In the genomic region with DNA sequence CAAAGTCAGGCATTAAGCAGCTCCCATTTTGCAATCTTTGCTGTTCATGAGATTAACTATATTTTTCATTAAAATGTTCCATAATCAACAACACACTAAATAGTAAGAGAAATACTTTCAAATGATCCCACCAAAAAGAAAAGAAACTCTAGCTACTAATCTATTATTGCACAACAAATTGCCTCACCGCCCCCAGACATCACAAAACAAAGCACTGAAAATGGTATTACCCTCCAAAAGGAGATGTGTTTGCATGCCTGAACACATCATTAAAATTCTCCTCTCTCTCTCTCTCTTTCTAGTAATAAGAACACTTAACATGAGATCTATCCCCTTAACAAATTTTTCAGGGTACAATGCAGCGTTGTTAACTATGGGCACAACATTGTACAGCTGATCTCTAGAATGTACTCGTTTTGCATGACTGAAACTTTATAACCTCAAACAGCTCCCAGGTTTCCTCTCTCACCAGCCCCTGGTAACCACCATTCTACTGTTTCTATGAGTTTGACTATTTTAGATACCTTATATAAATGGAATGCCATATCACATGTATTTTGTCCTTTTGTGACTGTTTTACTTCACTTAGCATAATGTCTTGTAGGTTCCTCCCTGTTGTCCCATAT, we compare ENCODE assay signal across 20 cellular contexts. TPM values are rescaled to one million over a fixed set of nuclear protein-coding genes. Genes with fewer than 3 reads are reported as not detected.
"Had no signal": no experiment of that assay in that cellular context is flagged by ENCODE, and none has a peak within 500 bp of the region (broad histone marks: within the 10 kb centered on the region; RNA-seq: fewer than 3 reads in every experiment).

No MANE protein-coding gene starts in this region.

- H3K27me3 ChIP-seq: pancreas, tibial nerve, uterus had no signal

- ATAC-seq: esophagus mucosa; left ventricle myocardium superior; mucosa of descending colon; naive thymus-derived CD4-positive, alpha-beta T cell; pancreas; stimulated activated naive B cell treated with anti-CD40 and anti-IgM and Interleukin-4, amounts not matched to agents 10 μg/mL and 1 μg/mL and 100 μg/mL, for 72 hours had no signal

- H3K27me3 Mint-ChIP-seq: activated CD4-positive, alpha-beta T cell treated with anti-CD3 and anti-CD28 coated beads, Interleukin-2, amount 10 ng/mL, durations not matched to agents 24 days and 14 days; activated naive CD8-positive, alpha-beta T cell; memory B cell; stimulated activated naive B cell treated with anti-CD40 and anti-IgM and Interleukin-4, amounts not matched to agents 10 μg/mL and 1 μg/mL and 100 μg/mL, for 72 hours had no signal

- H3K36me3 ChIP-seq: pancreas, tibial nerve, uterus had no signal

- H3K36me3 Mint-ChIP-seq: activated naive CD8-positive, alpha-beta T cell; brain; memory B cell; naive thymus-derived CD4-positive, alpha-beta T cell; stimulated activated naive B cell treated with anti-CD40 and anti-IgM and Interleukin-4, amounts not matched to agents 10 μg/mL and 1 μg/mL and 100 μg/mL, for 72 hours had no signal

- DNase-seq: activated CD4-positive, alpha-beta T cell treated with anti-CD3 and anti-CD28 coated beads, Interleukin-2, amount 10 ng/mL, durations not matched to agents 24 days and 14 days; activated CD4-positive, CD25-positive, alpha-beta regulatory T cell; activated CD8-positive, alpha-beta memory T cell treated with anti-CD3 and anti-CD28 coated beads, Interleukin-2, amount 50 U/mL, for 48 hours; activated gamma-delta T cell treated with Interleukin-2 at 50 U/mL for 16 hours; amygdala; central memory CD4-positive, alpha-beta T cell; hippocampal formation; left ventricle myocardium superior; mucosa of descending colon; naive thymus-derived CD4-positive, alpha-beta T cell; pancreas; stimulated activated CD4-positive, alpha-beta T cell treated with anti-CD3 and anti-CD28 coated beads, Interleukin-2, amount 100 ng/mL, for 48 hours; stimulated activated naive B cell treated with anti-CD40 and anti-IgM and Interleukin-4, amounts not matched to agents 10 μg/mL and 1 μg/mL and 100 μg/mL, for 72 hours; uterus had no signal

- H3K4me1 Mint-ChIP-seq: activated CD4-positive, alpha-beta T cell treated with anti-CD3 and anti-CD28 coated beads, Interleukin-2, amount 10 ng/mL, durations not matched to agents 24 days and 14 days; memory B cell; naive thymus-derived CD4-positive, alpha-beta T cell; stimulated activated naive B cell treated with anti-CD40 and anti-IgM and Interleukin-4, amounts not matched to agents 10 μg/mL and 1 μg/mL and 100 μg/mL, for 72 hours had no signal

- H3K4me3 ChIP-seq: coronary artery, mucosa of descending colon, pancreas, tibial nerve, uterus had no signal

- H3K27ac Mint-ChIP-seq: activated CD4-positive, alpha-beta T cell treated with anti-CD3 and anti-CD28 coated beads, Interleukin-2, amount 10 ng/mL, durations not matched to agents 24 days and 14 days; activated naive CD8-positive, alpha-beta T cell; brain; memory B cell; naive thymus-derived CD4-positive, alpha-beta T cell; stimulated activated naive B cell treated with anti-CD40 and anti-IgM and Interleukin-4, amounts not matched to agents 10 μg/mL and 1 μg/mL and 100 μg/mL, for 72 hours had no signal

- H3K9me3 Mint-ChIP-seq: activated CD4-positive, alpha-beta T cell treated with anti-CD3 and anti-CD28 coated beads, Interleukin-2, amount 10 ng/mL, durations not matched to agents 24 days and 14 days; brain had no signal

- H3K4me3 Mint-ChIP-seq: activated CD4-positive, alpha-beta T cell treated with anti-CD3 and anti-CD28 coated beads, Interleukin-2, amount 10 ng/mL, durations not matched to agents 24 days and 14 days; activated naive CD8-positive, alpha-beta T cell; brain; memory B cell; naive thymus-derived CD4-positive, alpha-beta T cell; stimulated activated naive B cell treated with anti-CD40 and anti-IgM and Interleukin-4, amounts not matched to agents 10 μg/mL and 1 μg/mL and 100 μg/mL, for 72 hours had no signal

RNA-seq across cellular contexts. Expression of a gene that starts 33.1 kb away (rescaled TPM):
- total RNA-seq: activated CD4-positive, alpha-beta T cell treated with anti-CD3 and anti-CD28 coated beads, Interleukin-2, amount 10 ng/mL, durations not matched to agents 24 days and 14 days had no signal
